ENCODE assay signal across 13 cellular contexts in genomic region chr10:93079663-93080349, GRCh38. TPM values are rescaled to one million over a fixed set of nuclear protein-coding genes. Genes with fewer than 3 reads are reported as not detected.
DNase-seq lines count a peak whose midpoint lies in the region; ATAC-seq and TF ChIP-seq lines count a peak whose summit lies in the region.
"Had no signal": no experiment of that assay in that cellular context is flagged by ENCODE, and none has a peak within 500 bp of the region (broad histone marks: within the 10 kb centered on the region; RNA-seq: fewer than 3 reads in every experiment).

No MANE protein-coding gene starts in this region.

- H3K4me2 ChIP-seq in GM23338, result no peak overlapping the region

- H3K4me1 Mint-ChIP-seq in GM23338, result peaks cover 21% of the 10 kb centered on the region

- H3K27me3 Mint-ChIP-seq in GM23338 (ENCODE audit: insufficient read depth, low read depth, poor library complexity), result peaks cover 41% of the 10 kb centered on the region

- H3K9me2 ChIP-seq in GM23338 (ENCODE audit: insufficient read depth), result no peaks in the 10 kb centered on the region

- no peak overlapping the region for H3K27ac ChIP-seq in GM23338 (ENCODE audit: low read depth)
- no peak overlapping the region for H3K27ac ChIP-seq in effector memory CD4-positive, alpha-beta T cell (ENCODE audit: insufficient read depth, low read length, poor library complexity, severe bottlenecking)
- H3K27ac ChIP-seq: stomach had no signal

- H3K4me3 Mint-ChIP-seq in GM23338, result no peak overlapping the region
- H3K4me3 Mint-ChIP-seq: activated CD8-positive, alpha-beta T cell treated with anti-CD3 and anti-CD28 coated beads for 36 hours; CD4-positive, CD25-positive, alpha-beta regulatory T cell had no signal

- no peak for ATAC-seq in GM23338

- in situ Hi-C loops in SK-MEL-5 (cut with HindIII; ENCODE audit: low pct_unique_long_range_greater_than_20kb, low sequenced_read_pairs), result no loop called here
- in situ Hi-C loops in GM13977 (cut with MboI; ENCODE audit: low pct_unique_long_range_greater_than_20kb, low sequenced_read_pairs, unreplicated experiment), result loop anchor here (10.0 to 25.0 kb wide), 3 partner anchors 207 to 407 kb away; partner anchors contain the start of genes CEP55 and MYOF

- H3K36me3 ChIP-seq in GM23338 (ENCODE audit: insufficient read depth), result no peaks in the 10 kb centered on the region
- no peaks in the 10 kb centered on the region for H3K36me3 ChIP-seq in effector memory CD4-positive, alpha-beta T cell (ENCODE audit: control insufficient read depth, insufficient read depth, low read length)
- H3K36me3 ChIP-seq: stomach had no signal

- 0 out of 2 replicates have a peak, but pooled peaks cover 2% of the 10 kb centered on the region for H3F3A ChIP-seq in GM23338 (replicated peaks; ENCODE audit: low read depth)

- TF ChIP-seq CTCF in GM23338 (conservative IDR thresholded peaks at IDR 0.05; ENCODE audit: low read depth in 2 of 2), result no peak
- TF ChIP-seq CTCF in fibroblast of the aortic adventitia (IDR thresholded peaks at IDR 0.05; ENCODE audit: insufficient read depth, low read length), result no peak
- TF ChIP-seq CTCF in GM13977 (IDR thresholded peaks at IDR 0.05; ENCODE audit: extremely low read depth, insufficient read depth, missing control alignments), result no peak

- intact Hi-C loops in posterior vena cava (cut with DNase I), result loop anchor here in 1 of 2 donors (10.0 kb wide), 1 partner anchor 205 kb away; no protein-coding TSS in a partner anchor

- no peak overlapping the region for H3K4me3 ChIP-seq in GM23338
- H3K4me3 ChIP-seq in fibroblast of the aortic adventitia (ENCODE audit: low read depth, low read length), result peak overlapping the region; percentile 19
- no peak overlapping the region for H3K4me3 ChIP-seq in effector memory CD4-positive, alpha-beta T cell (ENCODE audit: insufficient read depth, low read depth, low read length, poor library complexity, severe bottlenecking)
- H3K4me3 ChIP-seq: stomach had no signal

- H3K27me3 ChIP-seq in GM23338 (ENCODE audit: insufficient read depth), result peaks cover 52% of the 10 kb centered on the region
- peaks cover 16% of the 10 kb centered on the region for H3K27me3 ChIP-seq in effector memory CD4-positive, alpha-beta T cell (replicated peaks; ENCODE audit: control insufficient read depth, insufficient read depth, low read length, poor library complexity, severe bottlenecking)

- no peak for DNase-seq in GM23338 (ENCODE audit: low spot score)
- peak; percentile 12 for DNase-seq in SK-MEL-5 (ENCODE audit: low read depth, low spot score)
- DNase-seq in fibroblast of the aortic adventitia (ENCODE audit: low read depth), result no peak
- peak; percentile 76 for DNase-seq in posterior vena cava (ENCODE audit: low spot score)
- no peak for DNase-seq in effector memory CD4-positive, alpha-beta T cell
- DNase-seq in HCEC 1CT, result no peak
- DNase-seq in GM13977 (ENCODE audit: low spot score), result no peak
- no peak for DNase-seq in effector CD4-positive, alpha-beta T cell
- DNase-seq: NCI-H1436 treated with DMSO at 0.1 percent for 48 hours had no signal

- H3K79me2 ChIP-seq in GM23338 (replicated peaks; ENCODE audit: insufficient read depth), result no peaks in the 10 kb centered on the region

- H3K9me3 Mint-ChIP-seq in GM23338, result no peaks in the 10 kb centered on the region
- H3K9me3 Mint-ChIP-seq: activated CD8-positive, alpha-beta T cell treated with anti-CD3 and anti-CD28 coated beads for 36 hours had no signal

- no peak overlapping the region for H3K27ac Mint-ChIP-seq in GM23338
- H3K27ac Mint-ChIP-seq: activated CD8-positive, alpha-beta T cell treated with anti-CD3 and anti-CD28 coated beads for 36 hours had no signal

- H2AFZ ChIP-seq in GM23338, result 0 out of 2 replicates have a peak overlapping the region, but pooled peaks have one; percentile 33

- H4K20me1 ChIP-seq in GM23338 (replicated peaks; ENCODE audit: insufficient read depth), result no peaks in the 10 kb centered on the region

- H3K9me3 ChIP-seq in effector memory CD4-positive, alpha-beta T cell (ENCODE audit: control insufficient read depth, low read length), result no peaks in the 10 kb centered on the region
- H3K9me3 ChIP-seq: stomach had no signal

- peaks cover 28% of the 10 kb centered on the region for H3K4me1 ChIP-seq in GM23338 (ENCODE audit: insufficient read depth)
- H3K4me1 ChIP-seq in effector memory CD4-positive, alpha-beta T cell (ENCODE audit: control insufficient read depth, insufficient read depth, low read length, poor library complexity, severe bottlenecking), result peaks cover 4% of the 10 kb centered on the region

- H3K36me3 Mint-ChIP-seq in GM23338 (ENCODE audit: low read depth), result no peaks in the 10 kb centered on the region
- H3K36me3 Mint-ChIP-seq: CD4-positive, CD25-positive, alpha-beta regulatory T cell had no signal

TF ChIP-seq in GM23338, 12 proteins besides CTCF, POLR2A, EP300 and RAD21:
- TF ChIP-seq JUNB (IDR thresholded peaks at IDR 0.05; ENCODE audit: unreplicated experiment) (no peak), ZNF331 (CRISPR knock-in tag; IDR thresholded peaks at IDR 0.05; ENCODE audit: low read depth) (no peak), REST (IDR thresholded peaks at IDR 0.05; ENCODE audit: unreplicated experiment) (no peak), STAT1 (IDR thresholded peaks at IDR 0.05; ENCODE audit: unreplicated experiment) (no peak), CREB1 (CRISPR knock-in tag; IDR thresholded peaks at IDR 0.05; ENCODE audit: low read depth) (no peak), ETS1 (IDR thresholded peaks at IDR 0.05) (no peak)

RNA-seq across cellular contexts. Expression of gene CYP26A1, which starts 6.1 kb away (rescaled TPM):
- total RNA-seq in GM23338 (2014; rRNA removed; shearing (Covaris generic)), result 1.8 and 2.8 TPM in 2 replicates
- polyA plus RNA-seq in GM23338 (2016; fragmentation: Nextera tagmentation; extraction: Ambion mirVana), result 0.87 and 1.2 TPM in 2 replicates
- total RNA-seq in SK-MEL-5 (2014; rRNA removed; shearing (Covaris generic)), result not detected in 2 replicates
- not detected in 2 replicates for polyA plus RNA-seq in SK-MEL-5 (2015; cell fraction: cytosol; rRNA removed)
- not detected in 2 replicates for polyA plus RNA-seq in SK-MEL-5 (2015; cell fraction: nucleus; rRNA removed)
- total RNA-seq in fibroblast of the aortic adventitia (ENCODE audit: low replicate concordance), result not detected in 2 replicates
- total RNA-seq in posterior vena cava, result not detected
- total RNA-seq: activated CD8-positive, alpha-beta T cell treated with anti-CD3 and anti-CD28 coated beads for 36 hours; CD4-positive, CD25-positive, alpha-beta regulatory T cell; RPMI7951; stomach had no signal
- polyA plus RNA-seq: CD4-positive, CD25-positive, alpha-beta regulatory T cell had no signal

RNA-seq across cellular contexts. Expression of gene CYP26C1, which starts 19.2 kb away (rescaled TPM):
- 0.24 TPM in 1 of 2 replicates, not detected in the other for total RNA-seq in GM23338 (2014; rRNA removed; shearing (Covaris generic))
- polyA plus RNA-seq in GM23338 (2016; fragmentation: Nextera tagmentation; extraction: Ambion mirVana), result not detected in 2 replicates
- not detected in 2 replicates for total RNA-seq in SK-MEL-5 (2014; rRNA removed; shearing (Covaris generic))
- polyA plus RNA-seq in SK-MEL-5 (2015; cell fraction: cytosol; rRNA removed), result not detected in 2 replicates
- polyA plus RNA-seq in SK-MEL-5 (2015; cell fraction: nucleus; rRNA removed), result not detected in 2 replicates
- total RNA-seq in fibroblast of the aortic adventitia (ENCODE audit: low replicate concordance), result 0.09 TPM in 1 of 2 replicates, not detected in the other
- under 1 TPM in 1 of 2 donors, not detected in 1; 0.19 TPM for total RNA-seq in posterior vena cava
- total RNA-seq: activated CD8-positive, alpha-beta T cell treated with anti-CD3 and anti-CD28 coated beads for 36 hours; CD4-positive, CD25-positive, alpha-beta regulatory T cell; RPMI7951 had no signal
- polyA plus RNA-seq: CD4-positive, CD25-positive, alpha-beta regulatory T cell; stomach had no signal

Comparison
In these comparisons a context has a peak if more than half of its experiments do, and no peak if none do; other contexts are left out.
1. DNase-seq: peak in SK-MEL-5 (single experiment) and posterior vena cava (single experiment); none in GM23338 (single experiment), fibroblast of the aortic adventitia (single experiment), effector memory CD4-positive, alpha-beta T cell (0 of 3), HCEC 1CT (single experiment), GM13977 (single experiment) and effector CD4-positive, alpha-beta T cell (single experiment).